23 cellular contexts compared by ENCODE assay signal in the genomic region with DNA sequence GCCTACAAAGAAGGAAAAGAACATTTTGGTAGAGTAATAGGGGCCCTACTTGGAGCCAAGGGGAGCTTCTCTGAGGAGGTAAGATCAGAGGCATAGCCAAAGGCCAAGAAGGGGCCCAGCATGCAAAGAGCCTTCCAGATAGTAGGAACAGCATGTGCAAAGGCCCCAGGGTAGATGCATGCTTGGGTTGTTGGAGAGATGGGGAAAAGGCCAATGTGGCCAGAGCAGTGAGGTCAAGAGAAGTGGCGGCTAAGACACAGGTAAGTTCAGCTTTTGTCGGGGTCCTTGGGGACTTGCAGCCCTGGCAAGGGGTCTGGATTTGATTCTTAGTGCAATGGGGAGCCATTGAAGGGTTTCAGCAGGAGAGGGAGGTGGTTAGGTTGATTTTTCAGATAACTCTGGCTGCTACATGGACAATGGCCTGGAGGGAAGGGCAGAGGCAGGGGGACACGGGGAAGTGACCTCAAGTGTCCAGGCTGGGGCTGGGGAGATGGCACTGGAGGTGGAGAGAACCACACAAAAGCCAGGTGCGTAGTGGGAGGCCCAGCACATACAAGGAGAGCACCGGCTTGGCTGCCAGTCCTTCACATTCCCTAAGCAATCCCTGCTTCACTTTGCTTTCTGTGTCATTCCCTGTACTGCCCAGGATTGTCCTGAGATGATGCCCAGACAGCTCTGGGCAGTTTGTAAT. TPM values are rescaled to one million over a fixed set of nuclear protein-coding genes. Genes with fewer than 3 reads are reported as not detected.
"Had no signal": no experiment of that assay in that cellular context is flagged by ENCODE, and none has a peak within 500 bp of the region (broad histone marks: within the 10 kb centered on the region; RNA-seq: fewer than 3 reads in every experiment).

No MANE protein-coding gene starts in this region.

- H3K36me3 ChIP-seq: ascending aorta, Peyer's patch had no signal

- H3K4me1 ChIP-seq: ascending aorta, body of pancreas, Peyer's patch had no signal

- H3K27ac ChIP-seq: ascending aorta, body of pancreas, Peyer's patch, RWPE1, VCaP had no signal

- H3K4me3 Mint-ChIP-seq: activated CD8-positive, alpha-beta memory T cell treated with anti-CD3 and anti-CD28 coated beads, Interleukin-2, amount 10 ng/mL, durations not matched to agents 7 days and 5 days; activated CD8-positive, alpha-beta T cell treated with anti-CD3 and anti-CD28 coated beads, Interleukin-2, amount 10 ng/mL, durations not matched to agents 7 days and 5 days; activated naive CD4-positive, alpha-beta T cell treated with anti-CD3 and anti-CD28 coated beads, Interleukin-2, amount 50 U/mL, for 24 hours; activated T-cell treated with anti-CD3 and anti-CD28 coated beads, Interleukin-2, amount 50 U/mL, for 24 hours; activated T-helper 1 cell treated with anti-CD3 and anti-CD28 coated beads, Interleukin-12 subunit alpha, Interleukin-12 subunit beta, Interleukin-2, Interleukin-4 antibody, amounts not matched to agents 30 ng/mL and 10 ng/mL and 1 ng/mL, durations not matched to agents 14 hours and 24 hours and 36 hours; central memory CD8-positive, alpha-beta T cell had no signal

- H3K27ac Mint-ChIP-seq: activated CD8-positive, alpha-beta memory T cell treated with anti-CD3 and anti-CD28 coated beads, Interleukin-2, amount 10 ng/mL, durations not matched to agents 7 days and 5 days; activated CD8-positive, alpha-beta T cell treated with anti-CD3 and anti-CD28 coated beads, Interleukin-2, amount 10 ng/mL, durations not matched to agents 7 days and 5 days; activated naive CD4-positive, alpha-beta T cell treated with anti-CD3 and anti-CD28 coated beads, Interleukin-2, amount 50 U/mL, for 24 hours; activated T-cell treated with anti-CD3 and anti-CD28 coated beads, Interleukin-2, amount 50 U/mL, for 24 hours; activated T-helper 1 cell treated with anti-CD3 and anti-CD28 coated beads, Interleukin-12 subunit alpha, Interleukin-12 subunit beta, Interleukin-2, Interleukin-4 antibody, amounts not matched to agents 30 ng/mL and 10 ng/mL and 1 ng/mL, durations not matched to agents 14 hours and 24 hours and 36 hours had no signal

- H3K27me3 ChIP-seq: ascending aorta, body of pancreas, Peyer's patch had no signal

- H3K9me3 ChIP-seq: ascending aorta, body of pancreas, Peyer's patch had no signal

- H3K4me3 ChIP-seq: ascending aorta, body of pancreas, Peyer's patch had no signal

- H3K36me3 Mint-ChIP-seq: activated CD8-positive, alpha-beta memory T cell treated with anti-CD3 and anti-CD28 coated beads, Interleukin-2, amount 10 ng/mL, durations not matched to agents 7 days and 5 days; activated naive CD4-positive, alpha-beta T cell treated with anti-CD3 and anti-CD28 coated beads, Interleukin-2, amount 50 U/mL, for 24 hours had no signal

- H3K9me3 Mint-ChIP-seq: activated naive CD4-positive, alpha-beta T cell treated with anti-CD3 and anti-CD28 coated beads, Interleukin-2, amount 50 U/mL, for 24 hours; activated T-cell treated with anti-CD3 and anti-CD28 coated beads, Interleukin-2, amount 50 U/mL, for 24 hours; activated T-helper 1 cell treated with anti-CD3 and anti-CD28 coated beads, Interleukin-12 subunit alpha, Interleukin-12 subunit beta, Interleukin-2, Interleukin-4 antibody, amounts not matched to agents 30 ng/mL and 10 ng/mL and 1 ng/mL, durations not matched to agents 14 hours and 24 hours and 36 hours; central memory CD8-positive, alpha-beta T cell had no signal

- DNase-seq: activated CD4-positive, alpha-beta T cell treated with anti-CD3 and anti-CD28 coated beads for 4 hours; activated CD4-positive, alpha-beta T cell treated with anti-CD3 and anti-CD28 coated beads, Interleukin-2, amount 50 U/mL, for 4 hours; activated CD8-positive, alpha-beta memory T cell treated with anti-CD3 and anti-CD28 coated beads, Interleukin-2, amount 10 ng/mL, durations not matched to agents 7 days and 5 days; activated CD8-positive, alpha-beta T cell treated with anti-CD3 and anti-CD28 coated beads, Interleukin-2, amount 10 ng/mL, durations not matched to agents 7 days and 5 days; activated effector memory CD4-positive, alpha-beta T cell treated with Interleukin-2 at 50 U/mL for 16 hours; activated naive CD4-positive, alpha-beta T cell; activated T-cell treated with anti-CD3 and anti-CD28 coated beads, Interleukin-2, amount 50 U/mL, for 24 hours; body of pancreas; NCI-H1105 treated with DMSO at 0.1 percent for 48 hours; NCI-H1436 treated with DMSO at 0.1 percent for 48 hours; NCI-H187; NCI-H2081; NCI-H446; Peyer's patch; SIG-M5; T-helper 2 cell; T1000 had no signal

- ATAC-seq: activated CD8-positive, alpha-beta memory T cell treated with anti-CD3 and anti-CD28 coated beads, Interleukin-2, amount 10 ng/mL, durations not matched to agents 7 days and 5 days; activated CD8-positive, alpha-beta T cell treated with anti-CD3 and anti-CD28 coated beads, Interleukin-2, amount 10 ng/mL, durations not matched to agents 7 days and 5 days; body of pancreas had no signal

- H3K4me1 Mint-ChIP-seq: activated naive CD4-positive, alpha-beta T cell treated with anti-CD3 and anti-CD28 coated beads, Interleukin-2, amount 50 U/mL, for 24 hours; central memory CD8-positive, alpha-beta T cell had no signal

RNA-seq across cellular contexts. Expression of a gene that starts 16.5 kb away (rescaled TPM):
- total RNA-seq: activated CD8-positive, alpha-beta memory T cell treated with anti-CD3 and anti-CD28 coated beads, Interleukin-2, amount 10 ng/mL, durations not matched to agents 7 days and 5 days; activated CD8-positive, alpha-beta T cell treated with anti-CD3 and anti-CD28 coated beads, Interleukin-2, amount 10 ng/mL, durations not matched to agents 7 days and 5 days; activated T-helper 1 cell treated with anti-CD3 and anti-CD28 coated beads, Interleukin-12 subunit alpha, Interleukin-12 subunit beta, Interleukin-2, Interleukin-4 antibody, amounts not matched to agents 30 ng/mL and 10 ng/mL and 1 ng/mL, durations not matched to agents 14 hours and 24 hours and 36 hours had no signal
